13 cellular contexts compared by ENCODE assay signal in genomic region chr7:17991866-17992648, GRCh38. TPM values are rescaled to one million over a fixed set of nuclear protein-coding genes. Genes with fewer than 3 reads are reported as not detected.
DNase-seq lines count a peak whose midpoint lies in the region; ATAC-seq, FAIRE-seq and TF ChIP-seq lines count a peak whose summit lies in the region.
"Had no signal": no experiment of that assay in that cellular context is flagged by ENCODE, and none has a peak within 500 bp of the region (broad histone marks: within the 10 kb centered on the region; RNA-seq: fewer than 3 reads in every experiment).

No MANE protein-coding gene starts in this region.

- peak; percentile 18 to 42; a peak in 3 of 4 replicates for TF ChIP-seq RAD21 in K562 (CRISPR knock-in tag; conservative IDR thresholded peaks at IDR 0.05 in 1 of 2, IDR thresholded peaks at IDR 0.05 in 1 of 2)

- H2AFZ ChIP-seq in K562 (ENCODE audit: low read depth, low read length) (peak overlapping the region; percentile 54), neural progenitor cell (replicated peaks) (peak overlapping the region; percentile 87)

- no peak for TF ChIP-seq POLR2A in K562 (conservative IDR thresholded peaks at IDR 0.05)

- H3K27me3 ChIP-seq in K562 (ENCODE audit: control insufficient read depth in 2 of 2, insufficient read depth in 2 of 2, low read length in 2 of 2): no peaks in the 10 kb centered on the region
- no peaks in the 10 kb centered on the region for H3K27me3 ChIP-seq in neural progenitor cell
- H3K27me3 ChIP-seq: SJSA1 had no signal

- peak; percentile 88 for ATAC-seq in K562
- ATAC-seq: natural killer cell treated with Interleukin-12 subunit alpha and Interleukin-12 subunit beta and Interleukin-15 and Interleukin-18, amount 100 ng/mL, for 72 hours had no signal

- peaks cover 22% of the 10 kb centered on the region for H3K4me1 Mint-ChIP-seq in neural progenitor cell
- no peaks in the 10 kb centered on the region for H3K4me1 Mint-ChIP-seq in T-helper 2 cell treated with Interferon-gamma antibody and Interleukin-4, amounts not matched to agents 5 μg/mL and 100 μg/mL, for 36 hours (ENCODE audit: low read depth)

- CTCF ChIA-PET in K562 (lab: Yijun Ruan, JAX; ENCODE audit: low intra/inter-chr PET ratio): no interaction called here

- in situ Hi-C loops in K562 (cut with MboI): no loop called here

- intact Hi-C loops in K562 (cut with micrococcal nuclease): loop anchor here (1.0 to 2.0 kb wide), 2 partner anchors 222 to 285 kb away; no protein-coding TSS in a partner anchor

- no peak overlapping the region for H3K27ac ChIP-seq in K562 (ENCODE audit: extremely low read depth, low read depth, low read length)
- H3K27ac ChIP-seq in neural progenitor cell: no peak overlapping the region
- H3K27ac ChIP-seq: SJSA1 had no signal

- TF ChIP-seq CTCF in LNCAP (IDR thresholded peaks at IDR 0.05): peak; percentile 59
- peak; percentile 47 to 60 (median 56) for TF ChIP-seq CTCF in K562 (IDR thresholded peaks at IDR 0.05 in 2 of 3, conservative IDR thresholded peaks at IDR 0.05 in 1 of 3; ENCODE audit: insufficient read depth in 2 of 3, low read depth in 1 of 3, low read length in 3 of 3)
- peak; percentile 57 for TF ChIP-seq CTCF in neural progenitor cell (IDR thresholded peaks at IDR 0.05)

- H3K9me3 ChIP-seq in K562 (replicated peaks; ENCODE audit: control insufficient read depth, insufficient read depth, low read depth, low read length): no peaks in the 10 kb centered on the region
- H3K9me3 ChIP-seq in neural progenitor cell (ENCODE audit: low read depth): no peaks in the 10 kb centered on the region
- H3K9me3 ChIP-seq: SJSA1 had no signal

- no peaks in the 10 kb centered on the region for H3K36me3 Mint-ChIP-seq in neural progenitor cell
- no peaks in the 10 kb centered on the region for H3K36me3 Mint-ChIP-seq in T-helper 2 cell treated with Interferon-gamma antibody and Interleukin-4, amounts not matched to agents 5 μg/mL and 100 μg/mL, for 36 hours (ENCODE audit: low read depth)
- H3K36me3 Mint-ChIP-seq: activated naive CD8-positive, alpha-beta T cell; natural killer cell treated with Interleukin-12 subunit alpha and Interleukin-12 subunit beta and Interleukin-15 and Interleukin-18, amount 100 ng/mL, for 72 hours had no signal

- no TSS peak for BruUV-seq in K562 (replicated peaks; lab: Mats Ljungman, UMichigan)

- H3K36me3 ChIP-seq in K562 (ENCODE audit: control insufficient read depth, insufficient read depth, low read length): no peaks in the 10 kb centered on the region
- no peaks in the 10 kb centered on the region for H3K36me3 ChIP-seq in neural progenitor cell
- H3K36me3 ChIP-seq: SJSA1 had no signal

- H3K4me2 ChIP-seq in K562 (ENCODE audit: insufficient read depth, low read length) (no peak overlapping the region), neural progenitor cell (no peak overlapping the region)

- H3K9me1 ChIP-seq in K562 (ENCODE audit: control insufficient read depth, insufficient read depth, low read length): no peaks in the 10 kb centered on the region

- H3K4me3 Mint-ChIP-seq in neural progenitor cell: no peak overlapping the region
- no peak overlapping the region for H3K4me3 Mint-ChIP-seq in T-helper 2 cell treated with Interferon-gamma antibody and Interleukin-4, amounts not matched to agents 5 μg/mL and 100 μg/mL, for 36 hours
- H3K4me3 Mint-ChIP-seq: activated naive CD8-positive, alpha-beta T cell; natural killer cell treated with Interleukin-12 subunit alpha and Interleukin-12 subunit beta and Interleukin-15 and Interleukin-18, amount 100 ng/mL, for 72 hours had no signal

- no peak for TF ChIP-seq EP300 in K562 (IDR thresholded peaks at IDR 0.05; ENCODE audit: low read length)

- no peaks in the 10 kb centered on the region for H3K79me2 ChIP-seq in K562 (ENCODE audit: control insufficient read depth, insufficient read depth, low read length)
- H3K79me2 ChIP-seq in neural progenitor cell (ENCODE audit: low read depth): no peaks in the 10 kb centered on the region

- H3K9ac ChIP-seq in K562 (ENCODE audit: insufficient read depth in 1 of 2, low read depth in 2 of 2, low read length in 2 of 2): no peak overlapping the region; a peak in 1 of 4 replicates
- H3K9ac ChIP-seq in neural progenitor cell: no peak overlapping the region

- POLR2A ChIA-PET in K562 (lab: Yijun Ruan, JAX): interaction anchor here (0.6 to 1.0 kb wide), 2 partner anchors 15 to 114 kb away, joined by 3 read pairs; no protein-coding TSS in a partner anchor

- no peaks in the 10 kb centered on the region for H3K9me3 Mint-ChIP-seq in neural progenitor cell
- H3K9me3 Mint-ChIP-seq in T-helper 2 cell treated with Interferon-gamma antibody and Interleukin-4, amounts not matched to agents 5 μg/mL and 100 μg/mL, for 36 hours: no peaks in the 10 kb centered on the region
- H3K9me3 Mint-ChIP-seq: natural killer cell treated with Interleukin-12 subunit alpha and Interleukin-12 subunit beta and Interleukin-15 and Interleukin-18, amount 100 ng/mL, for 72 hours had no signal

- H3K4me3 ChIP-seq in K562 (no peak overlapping the region), neural progenitor cell (no peak overlapping the region)
- H3K4me3 ChIP-seq: SJSA1 had no signal

- H3K4me1 ChIP-seq in K562 (replicated peaks in 1 of 2; ENCODE audit: control insufficient read depth in 2 of 2, insufficient read depth in 2 of 2, low read length in 2 of 2) (0 out of 5 replicates have a peak, but pooled peaks cover 0 to 4% of the 10 kb centered on the region in 2 experiments), neural progenitor cell (peaks cover 8% of the 10 kb centered on the region)

- H3F3A ChIP-seq in neural progenitor cell (ENCODE audit: low read depth): no peaks in the 10 kb centered on the region

- FAIRE-seq in G401.6 (lab: Jason Lieb, UNC): peak; percentile 37
- FAIRE-seq in K562 (lab: Jason Lieb, UNC): no peak

- H3K27ac Mint-ChIP-seq in neural progenitor cell: peak overlapping the region; percentile 20
- no peak overlapping the region for H3K27ac Mint-ChIP-seq in T-helper 2 cell treated with Interferon-gamma antibody and Interleukin-4, amounts not matched to agents 5 μg/mL and 100 μg/mL, for 36 hours
- H3K27ac Mint-ChIP-seq: activated naive CD8-positive, alpha-beta T cell; natural killer cell treated with Interleukin-12 subunit alpha and Interleukin-12 subunit beta and Interleukin-15 and Interleukin-18, amount 100 ng/mL, for 72 hours had no signal

- WGBS in K562 (ENCODE audit: insufficient coverage, low coverage, missing lambda C conversion rate): 4% methylated on average over 12 of the region's 13 CpGs

- H4K20me1 ChIP-seq in K562 (replicated peaks; ENCODE audit: control insufficient read depth, insufficient read depth, low read length): no peaks in the 10 kb centered on the region
- no peaks in the 10 kb centered on the region for H4K20me1 ChIP-seq in neural progenitor cell (ENCODE audit: low read depth)

- peak in 1 of 4 experiments; percentile 45 for DNase-seq in K562 (ENCODE audit: extremely low read depth in 1 of 4, low spot score in 3 of 4)
- peak; percentile 36 for DNase-seq in neural progenitor cell (ENCODE audit: low spot score)
- DNase-seq in T-helper 2 cell treated with Interferon-gamma antibody and Interleukin-4, amounts not matched to agents 5 μg/mL and 100 μg/mL, for 36 hours (ENCODE audit: low spot score): no peak
- DNase-seq in GDM1 (lab: John Stamatoyannopoulos, UW): no peak
- no peak for DNase-seq in NCI-H1105 treated with DMSO at 0.1 percent for 48 hours (lab: John Stamatoyannopoulos, UW)
- DNase-seq in activated CD4-positive, CD25-positive, alpha-beta regulatory T cell (lab: John Stamatoyannopoulos, UW): no peak
- DNase-seq: NCI-H1092 had no signal

- H3K27me3 Mint-ChIP-seq in neural progenitor cell (ENCODE audit: insufficient read depth, low read depth): peaks cover 2% of the 10 kb centered on the region
- H3K27me3 Mint-ChIP-seq in T-helper 2 cell treated with Interferon-gamma antibody and Interleukin-4, amounts not matched to agents 5 μg/mL and 100 μg/mL, for 36 hours (ENCODE audit: low read depth): peaks cover 17% of the 10 kb centered on the region

RNA-seq across cellular contexts. Expression of gene PRPS1L1, which starts 35.6 kb away (rescaled TPM):
- not detected in 2 replicates for total RNA-seq in K562 (2011; cell fraction: chromatin; rRNA removed; ENCODE audit: low replicate concordance)
- not detected in 2 replicates for total RNA-seq in K562 (2011; cell fraction: nucleolus; rRNA removed)
- not detected in 2 replicates for total RNA-seq in K562 (2011; cell fraction: nucleoplasm; rRNA removed)
- total RNA-seq in K562 (2014; rRNA removed): not detected in 2 replicates
- total RNA-seq in K562 (2014; rRNA removed; fragmentation: Illumina TruSeq; extraction: Trizol): not detected in 2 replicates
- not detected in 2 replicates for total RNA-seq in K562 (2015; rRNA removed; fragmentation: Illumina TruSeq; extraction: Trizol)
- total RNA-seq in K562 (2021): not detected in 2 replicates
- polyA plus RNA-seq in K562 (2011; rRNA removed): 0.07 TPM in 1 of 2 replicates, not detected in the other
- polyA plus RNA-seq in K562 (2011; cell fraction: cytosol; rRNA removed): not detected in 2 replicates
- polyA plus RNA-seq in K562 (2011; cell fraction: nucleus; rRNA removed): not detected in 2 replicates
- 0.30 and 1.2 TPM in 2 replicates for polyA plus RNA-seq in K562 (2012)
- polyA plus RNA-seq in K562 (2014; fragmentation: Illumina TruSeq; extraction: Trizol): not detected in 2 replicates
- polyA plus RNA-seq in K562 (2014; fragmentation: Nextera tagmentation; extraction: Ambion mirVana): under 1 TPM in 1 of 2 experiments, not detected in 1; 0.10 TPM
- 0.08 TPM in 1 of 2 replicates, not detected in the other for polyA plus RNA-seq in K562 (2014; rRNA removed)
- not detected in 2 replicates for polyA minus RNA-seq in K562 (2011; rRNA and poly(A)+ RNA removed)
- not detected in 2 replicates for polyA minus RNA-seq in K562 (2011; cell fraction: cytosol; rRNA and poly(A)+ RNA removed)
- polyA minus RNA-seq in K562 (2011; cell fraction: nucleus; rRNA and poly(A)+ RNA removed): not detected in 2 replicates
- total RNA-seq in neural progenitor cell (ENCODE audit: low replicate concordance): not detected in 2 replicates
- total RNA-seq: glomerular endothelial cell; natural killer cell treated with Interleukin-12 subunit alpha and Interleukin-12 subunit beta and Interleukin-15 and Interleukin-18, amount 100 ng/mL, for 72 hours; SJSA1 had no signal

RNA-seq across cellular contexts. Expression of gene SNX13, which starts 51.8 kb away (rescaled TPM):
- 23.5 and 103 TPM in 2 replicates for total RNA-seq in K562 (2011; cell fraction: chromatin; rRNA removed; ENCODE audit: low replicate concordance)
- total RNA-seq in K562 (2011; cell fraction: nucleolus; rRNA removed): 11.0 and 16.2 TPM in 2 replicates
- 39.5 and 72.8 TPM in 2 replicates for total RNA-seq in K562 (2011; cell fraction: nucleoplasm; rRNA removed)
- total RNA-seq in K562 (2014; rRNA removed) (26.1 and 28.3 TPM in 2 replicates), K562 (2014; rRNA removed; fragmentation: Illumina TruSeq; extraction: Trizol) (26.5 and 31.0 TPM in 2 replicates), K562 (2015; rRNA removed; fragmentation: Illumina TruSeq; extraction: Trizol) (22.6 and 25.5 TPM in 2 replicates), K562 (2021) (25.3 and 25.7 TPM in 2 replicates), neural progenitor cell (ENCODE audit: low replicate concordance) (41.3 and 67.5 TPM in 2 replicates)
- polyA plus RNA-seq in K562 (2011; rRNA removed) (17.8 and 25.4 TPM in 2 replicates), K562 (2014; fragmentation: Illumina TruSeq; extraction: Trizol) (19.4 and 24.1 TPM in 2 replicates), K562 (2014; fragmentation: Nextera tagmentation; extraction: Ambion mirVana) (1 to 10 TPM; 5.6 to 8.7 TPM), K562 (2014; rRNA removed) (24.4 and 33.2 TPM in 2 replicates)
- polyA plus RNA-seq in K562 (2011; cell fraction: cytosol; rRNA removed): 4.5 and 7.4 TPM in 2 replicates
- 16.7 and 25.4 TPM in 2 replicates for polyA plus RNA-seq in K562 (2011; cell fraction: nucleus; rRNA removed)
- polyA plus RNA-seq in K562 (2012): 10.2 and 10.3 TPM in 2 replicates
- polyA minus RNA-seq in K562 (2011; rRNA and poly(A)+ RNA removed): 46.8 and 53.3 TPM in 2 replicates
- polyA minus RNA-seq in K562 (2011; cell fraction: cytosol; rRNA and poly(A)+ RNA removed): 6.7 and 12.4 TPM in 2 replicates
- 51.2 and 80.2 TPM in 2 replicates for polyA minus RNA-seq in K562 (2011; cell fraction: nucleus; rRNA and poly(A)+ RNA removed)
